Comparison of ENCODE assay signal across 20 cellular contexts in genomic region chr10:101744267-101744666, GRCh38. TPM values are rescaled to one million over a fixed set of nuclear protein-coding genes. Genes with fewer than 3 reads are reported as not detected.
A peak's percentile ranks its signal among the peaks of the same experiment; 100 is the strongest.
DNase-seq lines count a peak whose midpoint lies in the region; ATAC-seq and TF ChIP-seq lines count a peak whose summit lies in the region.
"Had no signal": no experiment of that assay in that cellular context is flagged by ENCODE, and none has a peak within 500 bp of the region (broad histone marks: within the 10 kb centered on the region; RNA-seq: fewer than 3 reads in every experiment).

No MANE protein-coding gene starts in this region.

- TF ChIP-seq RAD21 in IMR-90 (IDR thresholded peaks at IDR 0.05; ENCODE audit: low read length), result no peak

- POLR2A ChIA-PET in IMR-90 (lab: Charles Lee; ENCODE audit: unreplicated experiment), result no interaction called here

- H3K23ac ChIP-seq in IMR-90 (ENCODE audit: low read depth, low read length), result peak overlapping the region; percentile 15; the same call in 1 of the 2 replicates

- no peak overlapping the region for H4K8ac ChIP-seq in IMR-90 (ENCODE audit: low read depth in 2 of 2, low read length in 2 of 2)

- H3K4me1 ChIP-seq in IMR-90 (ENCODE audit: control insufficient read depth, insufficient read depth, low read length), result no peaks in the 10 kb centered on the region
- no peaks in the 10 kb centered on the region for H3K4me1 ChIP-seq in osteoblast (ENCODE audit: insufficient read depth, low read length)
- H3K4me1 ChIP-seq in transverse colon, result no peaks in the 10 kb centered on the region
- H3K4me1 ChIP-seq: BLaER1 treated with 17β-estradiol and CSF1 and Interleukin-3, amounts not matched to agents 10 nM and 100 nM had no signal

- no peak overlapping the region for H3K27ac Mint-ChIP-seq in activated T-cell treated with anti-CD3 and anti-CD28 coated beads, Interleukin-2, amount 50 U/mL, for 24 hours
- H3K27ac Mint-ChIP-seq: CD14-positive monocyte; CD4-positive, alpha-beta T cell; CD8-positive, alpha-beta memory T cell; HFFc6 had no signal

- H2BK5ac ChIP-seq in IMR-90 (ENCODE audit: low read depth, low read length, poor library complexity, severe bottlenecking), result no peak overlapping the region

- H3K27me3 Mint-ChIP-seq in activated T-cell treated with anti-CD3 and anti-CD28 coated beads, Interleukin-2, amount 50 U/mL, for 24 hours, result peaks cover 6% of the 10 kb centered on the region

- H2BK20ac ChIP-seq in IMR-90 (ENCODE audit: low read depth, low read length), result no peak overlapping the region

- no peak overlapping the region for H3K27ac ChIP-seq in IMR-90 (ENCODE audit: insufficient read depth, low read length)
- no peak overlapping the region for H3K27ac ChIP-seq in osteoblast (ENCODE audit: low read depth, low read length)
- H3K27ac ChIP-seq in transverse colon, result no peak overlapping the region
- H3K27ac ChIP-seq: BLaER1 treated with 17β-estradiol and CSF1 and Interleukin-3, amounts not matched to agents 10 nM and 100 nM had no signal

- H4K91ac ChIP-seq in IMR-90 (ENCODE audit: insufficient read depth, low read depth, low read length), result no peak overlapping the region

- DNase-seq in IMR-90, result no peak
- peak; percentile 8 for DNase-seq in amniotic epithelial cell (ENCODE audit: low read depth)
- DNase-seq in myocyte (ENCODE audit: low read depth), result peak; percentile 25
- no peak for DNase-seq in LoVo (ENCODE audit: low spot score)
- DNase-seq in osteoblast (ENCODE audit: insufficient read length, low spot score, missing footprints), result no peak
- DNase-seq in activated T-cell treated with anti-CD3 and anti-CD28 coated beads, Interleukin-2, amount 50 U/mL, for 24 hours, result no peak
- no peak for DNase-seq in transverse colon
- DNase-seq: AML-193; CD4-positive, alpha-beta T cell; CD8-positive, alpha-beta memory T cell; DMS79; GF-D8; GOT3; HFFc6 had no signal

- no peak for ATAC-seq in IMR-90 (ENCODE audit: low read depth)

- no peak overlapping the region for H3K9ac ChIP-seq in IMR-90 (ENCODE audit: low read depth, low read length)
- H3K9ac ChIP-seq: BLaER1 treated with 17β-estradiol and CSF1 and Interleukin-3, amounts not matched to agents 10 nM and 100 nM had no signal

- H3K9me3 ChIP-seq in IMR-90 (ENCODE audit: control insufficient read depth, insufficient read depth, low read length) (no peaks in the 10 kb centered on the region), osteoblast (ENCODE audit: low read depth, low read length) (no peaks in the 10 kb centered on the region), transverse colon (no peaks in the 10 kb centered on the region)
- H3K9me3 ChIP-seq: BE2C; BLaER1 treated with 17β-estradiol and CSF1 and Interleukin-3, amounts not matched to agents 10 nM and 100 nM; HAP-1 had no signal

- no peaks in the 10 kb centered on the region for H3K9me1 ChIP-seq in IMR-90 (ENCODE audit: insufficient read depth, low read length)

- H3K18ac ChIP-seq in IMR-90 (ENCODE audit: low read depth, low read length), result no peak overlapping the region

- H3K4ac ChIP-seq in IMR-90 (ENCODE audit: low read depth, low read length), result no peak overlapping the region

- no peaks in the 10 kb centered on the region for H3K79me1 ChIP-seq in IMR-90 (ENCODE audit: low read depth in 1 of 2, low read length in 2 of 2)

- H4K20me1 ChIP-seq in IMR-90 (ENCODE audit: insufficient read depth, low read length) (no peaks in the 10 kb centered on the region), osteoblast (ENCODE audit: insufficient read depth, low read length) (no peaks in the 10 kb centered on the region)
- H4K20me1 ChIP-seq: BLaER1 treated with 17β-estradiol and CSF1 and Interleukin-3, amounts not matched to agents 10 nM and 100 nM had no signal

- no peak overlapping the region for H2BK120ac ChIP-seq in IMR-90 (ENCODE audit: low read depth, low read length)

- BruUV-seq in IMR-90 (replicated peaks; lab: Mats Ljungman, UMichigan), result no TSS peak

- H3K27me3 ChIP-seq in IMR-90 (ENCODE audit: control insufficient read depth, insufficient read depth, low read length), result peaks cover 32% of the 10 kb centered on the region
- peaks cover 3% of the 10 kb centered on the region for H3K27me3 ChIP-seq in osteoblast (ENCODE audit: insufficient read depth, low read length)
- peaks cover 16% of the 10 kb centered on the region for H3K27me3 ChIP-seq in transverse colon
- H3K27me3 ChIP-seq: BE2C; BLaER1 treated with 17β-estradiol and CSF1 and Interleukin-3, amounts not matched to agents 10 nM and 100 nM had no signal

- H3K4me3 ChIP-seq in IMR-90 (ENCODE audit: insufficient read depth, low read depth, low read length) (no peak overlapping the region), osteoblast (ENCODE audit: insufficient read depth, low read length) (no peak overlapping the region), transverse colon (no peak overlapping the region)
- H3K4me3 ChIP-seq: BLaER1 treated with 17β-estradiol and CSF1 and Interleukin-3, amounts not matched to agents 10 nM and 100 nM; HAP-1 had no signal

- H4K5ac ChIP-seq in IMR-90 (ENCODE audit: low read depth, low read length), result no peak overlapping the region

- H3K4me1 Mint-ChIP-seq in activated T-cell treated with anti-CD3 and anti-CD28 coated beads, Interleukin-2, amount 50 U/mL, for 24 hours (ENCODE audit: low read depth), result no peaks in the 10 kb centered on the region
- H3K4me1 Mint-ChIP-seq: CD14-positive monocyte; CD8-positive, alpha-beta memory T cell had no signal

- dilution Hi-C loops in IMR-90 (cut with HindIII; ENCODE audit: low sequenced_read_pairs, unreplicated experiment), result no loop called here

- CTCF ChIA-PET in IMR-90 (lab: Yijun Ruan, JAX), result no interaction called here

- H2AFZ ChIP-seq in IMR-90 (replicated peaks; ENCODE audit: low read length, poor library complexity), result no peak overlapping the region
- no peak overlapping the region for H2AFZ ChIP-seq in osteoblast (ENCODE audit: low read length)

- H3K4me2 ChIP-seq in IMR-90 (ENCODE audit: low read depth, low read length) (no peak overlapping the region), osteoblast (ENCODE audit: insufficient read depth, low read length) (no peak overlapping the region)
- H3K4me2 ChIP-seq: BLaER1 treated with 17β-estradiol and CSF1 and Interleukin-3, amounts not matched to agents 10 nM and 100 nM had no signal

- H2BK15ac ChIP-seq in IMR-90 (ENCODE audit: low read depth, low read length), result no peak overlapping the region

- in situ Hi-C loops in IMR-90 (cut with MboI; ENCODE audit: low sequenced_read_pairs), result loop anchor here (10.0 kb wide), 1 partner anchor 559 kb away; no protein-coding TSS in a partner anchor
- in situ Hi-C loops in transverse colon (cut with MboI; ENCODE audit: low pct_ligation_motif_present in 1 of 4, low pct_unique_long_range_greater_than_20kb in 1 of 4, low sequenced_read_pairs in 3 of 4), result no loop called here

- H2AK9ac ChIP-seq in IMR-90 (replicated peaks; ENCODE audit: low read depth, low read length, poor library complexity), result no peak overlapping the region

- WGBS in IMR-90 (ENCODE audit: extremely low coverage in 2 of 2, insufficient read length in 1 of 2), 2 experiments, result no CpG with 5 or more reads among the region's 3 CpGs
- WGBS in transverse colon (ENCODE audit: low coverage in 1 of 2), 2 donors, result 66 to 80% methylated on average over 3 of the region's 3 CpGs

- no peak overlapping the region for H3K14ac ChIP-seq in IMR-90 (replicated peaks; ENCODE audit: low read depth, low read length)

- H3K56ac ChIP-seq in IMR-90 (ENCODE audit: extremely low read depth, insufficient read depth, low read length), result no peak overlapping the region

- H3K36me3 ChIP-seq in IMR-90 (ENCODE audit: control insufficient read depth, insufficient read depth, low read length) (no peaks in the 10 kb centered on the region), osteoblast (ENCODE audit: insufficient read depth, low read length) (no peaks in the 10 kb centered on the region), transverse colon (no peaks in the 10 kb centered on the region)
- H3K36me3 ChIP-seq: BE2C; BLaER1 treated with 17β-estradiol and CSF1 and Interleukin-3, amounts not matched to agents 10 nM and 100 nM; HAP-1 had no signal

- H3K36me3 Mint-ChIP-seq in activated T-cell treated with anti-CD3 and anti-CD28 coated beads, Interleukin-2, amount 50 U/mL, for 24 hours (ENCODE audit: low read depth), result no peaks in the 10 kb centered on the region
- H3K36me3 Mint-ChIP-seq: CD14-positive monocyte; CD8-positive, alpha-beta memory T cell had no signal

- intact Hi-C loops in IMR-90 (cut with micrococcal nuclease), result no loop called here
- intact Hi-C loops in transverse colon (cut with DNase I; ENCODE audit: low total_unique reads), result no loop called here

- TF ChIP-seq POLR2A in IMR-90 (IDR thresholded peaks at IDR 0.05; ENCODE audit: low read depth, low read length), result no peak
- no peak for TF ChIP-seq POLR2A in transverse colon (IDR thresholded peaks at IDR 0.05)

- H2AK5ac ChIP-seq in IMR-90 (ENCODE audit: low read depth, low read length), result no peak overlapping the region

- no peaks in the 10 kb centered on the region for H3K9me3 Mint-ChIP-seq in activated T-cell treated with anti-CD3 and anti-CD28 coated beads, Interleukin-2, amount 50 U/mL, for 24 hours
- H3K9me3 Mint-ChIP-seq: CD14-positive monocyte; CD4-positive, alpha-beta T cell; CD8-positive, alpha-beta memory T cell; HFFc6 had no signal

- TF ChIP-seq EP300 in transverse colon (IDR thresholded peaks at IDR 0.05; ENCODE audit: low read depth), result no peak

- no peak for TF ChIP-seq CTCF in IMR-90 (conservative IDR thresholded peaks at IDR 0.05; ENCODE audit: low read depth, low read length)
- no peak for TF ChIP-seq CTCF in osteoblast (IDR thresholded peaks at IDR 0.05; ENCODE audit: extremely low read depth, low read depth, low read length)
- no peak for TF ChIP-seq CTCF in transverse colon (IDR thresholded peaks at IDR 0.05)

- H3K79me2 ChIP-seq in osteoblast (ENCODE audit: insufficient read depth, low read length), result no peaks in the 10 kb centered on the region

- no peak overlapping the region for H3K4me3 Mint-ChIP-seq in activated T-cell treated with anti-CD3 and anti-CD28 coated beads, Interleukin-2, amount 50 U/mL, for 24 hours
- H3K4me3 Mint-ChIP-seq: CD14-positive monocyte; CD4-positive, alpha-beta T cell; CD8-positive, alpha-beta memory T cell; HFFc6 had no signal

RNA-seq across cellular contexts. Expression of gene FGF8, which starts 31.6 kb away (rescaled TPM):
- total RNA-seq in IMR-90 (2012; rRNA removed) (not detected in 2 replicates), myocyte (0.35 TPM in 1 of 2 replicates, not detected in the other), osteoblast (not detected in 2 replicates), transverse colon (not detected)
- 0.17 TPM in 1 of 2 replicates, not detected in the other for polyA plus RNA-seq in IMR-90 (2012; rRNA removed)
- polyA plus RNA-seq in IMR-90 (2012; cell fraction: cytosol; rRNA removed), result 0.20 TPM in 1 of 2 replicates, not detected in the other
- polyA plus RNA-seq in IMR-90 (2012; cell fraction: nucleus; rRNA removed; ENCODE audit: low replicate concordance), result 0.57 and 2.5 TPM in 2 replicates
- not detected for polyA plus RNA-seq in myocyte (2012)
- total RNA-seq: A172; A673; CD4-positive, alpha-beta T cell; CD8-positive, alpha-beta memory T cell; HFFc6 had no signal
- polyA plus RNA-seq: CD14-positive monocyte; CD8-positive, alpha-beta memory T cell had no signal

RNA-seq across cellular contexts. Expression of gene NPM3, which starts 39.0 kb away (rescaled TPM):
- total RNA-seq in IMR-90 (2012; rRNA removed) (112 and 122 TPM in 2 replicates), myocyte (60.9 and 62.4 TPM in 2 replicates), osteoblast (47.7 and 64.8 TPM in 2 replicates), transverse colon (10 to 100 TPM in 3 of 4 donors, 1 to 10 TPM in 1; 8.2 to 18.7 (median 12.7) TPM)
- polyA plus RNA-seq in IMR-90 (2012; rRNA removed), result 72.3 and 84.1 TPM in 2 replicates
- polyA plus RNA-seq in IMR-90 (2012; cell fraction: cytosol; rRNA removed), result 165 and 166 TPM in 2 replicates
- polyA plus RNA-seq in IMR-90 (2012; cell fraction: nucleus; rRNA removed; ENCODE audit: low replicate concordance), result 33.0 and 60.2 TPM in 2 replicates
- polyA plus RNA-seq in myocyte (2012), result 60.3 TPM

RNA-seq across cellular contexts. Expression of gene FBXW4, which starts 49.3 kb away (rescaled TPM):
- total RNA-seq in IMR-90 (2012; rRNA removed) (26.7 and 31.7 TPM in 2 replicates), myocyte (27.7 and 35.1 TPM in 2 replicates), osteoblast (40.2 and 41.8 TPM in 2 replicates), transverse colon (10 to 100 TPM; 48.4 to 91.6 (median 55.6) TPM)
- polyA plus RNA-seq in IMR-90 (2012; rRNA removed), result 16.3 and 19.3 TPM in 2 replicates
- polyA plus RNA-seq in IMR-90 (2012; cell fraction: cytosol; rRNA removed), result 14.4 and 17.9 TPM in 2 replicates
- 30.8 and 34.5 TPM in 2 replicates for polyA plus RNA-seq in IMR-90 (2012; cell fraction: nucleus; rRNA removed; ENCODE audit: low replicate concordance)
- 60.3 TPM for polyA plus RNA-seq in myocyte (2012)

Comparison
In these comparisons a context has a peak if more than half of its experiments do, and no peak if none do; other contexts are left out.
1. DNase-seq: peak in amniotic epithelial cell (single experiment) and myocyte (single experiment); none in IMR-90 (single experiment), LoVo (single experiment), osteoblast (single experiment), activated T-cell treated with anti-CD3 and anti-CD28 coated beads, Interleukin-2, amount 50 U/mL, for 24 hours (single experiment) and transverse colon (single experiment).